In genomic region chr5:125551797-125552196, GRCh38 we compare ENCODE assay signal across 6 cellular contexts.
"Had no signal": no experiment of that assay in that cellular context is flagged by ENCODE, and none has a peak within 500 bp of the region (broad histone marks: within the 10 kb centered on the region; RNA-seq: fewer than 3 reads in every experiment).

No MANE protein-coding gene starts in this region.

- H3K9me3 ChIP-seq: HAP-1 had no signal

- H3K4me3 ChIP-seq: GM23248, HAP-1, K562 had no signal

- H3K27ac ChIP-seq: GM23248 had no signal

- DNase-seq: GOT3, H7 had no signal

- ATAC-seq: HCT116, K562 had no signal

- H3K36me3 ChIP-seq: HAP-1 had no signal
